In the genomic region with DNA sequence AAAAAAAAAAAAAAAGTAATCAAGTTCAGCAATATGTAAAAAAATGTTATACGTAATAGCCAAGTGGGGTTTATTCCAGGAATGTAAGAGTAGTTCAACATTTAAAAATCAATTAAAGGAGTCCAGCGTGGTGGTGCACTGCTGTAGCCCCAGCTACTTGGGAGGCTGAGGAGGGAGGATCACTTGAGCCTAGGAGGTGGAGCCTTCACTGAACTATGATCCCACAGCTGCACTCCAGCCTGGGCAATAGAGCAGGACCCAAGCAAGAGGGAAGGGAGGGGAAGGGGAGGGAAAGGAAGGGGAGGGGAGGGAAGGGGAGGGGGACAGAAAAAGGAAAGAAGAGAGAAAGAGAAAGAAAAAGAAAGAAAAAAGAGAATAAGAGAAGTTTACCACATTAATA, we compare ENCODE assay signal across 6 cellular contexts.
"Had no signal": no experiment of that assay in that cellular context is flagged by ENCODE, and none has a peak within 500 bp of the region (broad histone marks: within the 10 kb centered on the region; RNA-seq: fewer than 3 reads in every experiment).

No MANE protein-coding gene starts in this region.

- ATAC-seq: GM12878 had no signal

- FAIRE-seq: GM12878, GM12891, GM12892, GM18507 had no signal

- DNase-seq: GDM1, GF-D8 had no signal

- H3K4me3 ChIP-seq: GM12878 had no signal
